ENCODE assay signal across 7 cellular contexts in genomic region chr14:75011356-75012097, GRCh38. TPM values are rescaled to one million over a fixed set of nuclear protein-coding genes. Genes with fewer than 3 reads are reported as not detected.
A peak's percentile ranks its signal among the peaks of the same experiment; 100 is the strongest.
DNase-seq lines count a peak whose midpoint lies in the region; ATAC-seq and TF ChIP-seq lines count a peak whose summit lies in the region.
"Had no signal": no experiment of that assay in that cellular context is flagged by ENCODE, and none has a peak within 500 bp of the region (broad histone marks: within the 10 kb centered on the region; RNA-seq: fewer than 3 reads in every experiment).

No MANE protein-coding gene starts in this region.

- no peak overlapping the region for H3K4me2 ChIP-seq in OCI-LY7 (ENCODE audit: low read length)

- no TSS peak for BruUV-seq in OCI-LY7 (replicated peaks; lab: Mats Ljungman, UMichigan)

- H3K27me3 ChIP-seq in left ventricle myocardium inferior (ENCODE audit: low read depth) (no peaks in the 10 kb centered on the region), upper lobe of right lung (no peaks in the 10 kb centered on the region)

- intact Hi-C loops in left ventricle myocardium inferior (cut with micrococcal nuclease) (no loop called here), upper lobe of right lung (cut with DNase I) (no loop called here), OCI-LY7 (cut with micrococcal nuclease; ENCODE audit: unreplicated experiment) (no loop called here)

- peaks cover 71% of the 10 kb centered on the region for H3K36me3 ChIP-seq in left ventricle myocardium inferior
- H3K36me3 ChIP-seq in upper lobe of right lung, result peaks cover 93% of the 10 kb centered on the region
- peaks cover 47% of the 10 kb centered on the region for H3K36me3 ChIP-seq in OCI-LY7 (ENCODE audit: insufficient read depth, low read length)

- ATAC-seq in upper lobe of right lung, result no peak

- CTCF ChIA-PET in OCI-LY7 (lab: Charles Lee; ENCODE audit: unreplicated experiment), result no interaction called here

- H3K4me3 ChIP-seq in left ventricle myocardium inferior (no peak overlapping the region), upper lobe of right lung (no peak overlapping the region), OCI-LY7 (ENCODE audit: low read depth, low read length, poor library complexity, severe bottlenecking) (no peak overlapping the region)

- H3K27ac ChIP-seq in left ventricle myocardium inferior (replicated peaks) (peak overlapping the region; percentile 78), upper lobe of right lung (no peak overlapping the region), OCI-LY7 (ENCODE audit: low read depth, low read length, poor library complexity, severe bottlenecking) (no peak overlapping the region)

- H3K9me2 ChIP-seq in OCI-LY7 (ENCODE audit: insufficient read depth, low read length), result no peaks in the 10 kb centered on the region

- POLR2A ChIA-PET in OCI-LY7 (lab: Charles Lee), result interaction anchor here (1.3 kb wide), 1 partner anchor 12 kb away, joined by 3 read pairs; no protein-coding TSS in a partner anchor

- TF ChIP-seq CTCF in left ventricle myocardium inferior (IDR thresholded peaks at IDR 0.05; ENCODE audit: borderline replicate concordance) (no peak), upper lobe of right lung (IDR thresholded peaks at IDR 0.05) (no peak), OCI-LY7 (conservative IDR thresholded peaks at IDR 0.05; ENCODE audit: low read length) (no peak)

- DNase-seq in A172 (ENCODE audit: low spot score), result peak; percentile 67
- DNase-seq in SK-MEL-5 (ENCODE audit: low read depth, low spot score), result peak; percentile 69
- DNase-seq in left ventricle myocardium inferior, result no peak
- DNase-seq in globus pallidus (ENCODE audit: low spot score), result no peak
- no peak for DNase-seq in upper lobe of right lung
- no peak for DNase-seq in OCI-LY7 (ENCODE audit: low spot score)
- DNase-seq: activated gamma-delta T cell treated with Interleukin-2 at 50 U/mL for 16 hours had no signal

- no peaks in the 10 kb centered on the region for H3K79me2 ChIP-seq in OCI-LY7 (ENCODE audit: insufficient read depth, low read depth, low read length)

- no peaks in the 10 kb centered on the region for H3K9me3 ChIP-seq in left ventricle myocardium inferior (replicated peaks)
- no peaks in the 10 kb centered on the region for H3K9me3 ChIP-seq in upper lobe of right lung
- no peaks in the 10 kb centered on the region for H3K9me3 ChIP-seq in OCI-LY7 (ENCODE audit: low read length)

- H3K4me1 ChIP-seq in left ventricle myocardium inferior, result peaks cover 36% of the 10 kb centered on the region
- no peaks in the 10 kb centered on the region for H3K4me1 ChIP-seq in upper lobe of right lung
- H3K4me1 ChIP-seq in OCI-LY7 (ENCODE audit: insufficient read depth, low read length, poor library complexity, severe bottlenecking), result no peaks in the 10 kb centered on the region

- H4K20me1 ChIP-seq in OCI-LY7 (ENCODE audit: insufficient read depth, low read length), result no peaks in the 10 kb centered on the region

- no peak overlapping the region for H2AFZ ChIP-seq in OCI-LY7 (ENCODE audit: low read length)

- in situ Hi-C loops in SK-MEL-5 (cut with HindIII; ENCODE audit: low pct_unique_long_range_greater_than_20kb, low sequenced_read_pairs), result no loop called here

RNA-seq across cellular contexts. Expression of gene EIF2B2, which starts 8.8 kb away (rescaled TPM):
- 43.5 and 63.3 TPM in 2 replicates for total RNA-seq in A172 (2014; rRNA removed; shearing (Covaris generic))
- total RNA-seq in SK-MEL-5 (2014; rRNA removed; shearing (Covaris generic)), result 54.6 and 57.3 TPM in 2 replicates
- 64.3 and 67.3 TPM in 2 replicates for polyA plus RNA-seq in SK-MEL-5 (2015; cell fraction: cytosol; rRNA removed)
- polyA plus RNA-seq in SK-MEL-5 (2015; cell fraction: nucleus; rRNA removed), result 22.3 and 54.4 TPM in 2 replicates
- total RNA-seq in left ventricle myocardium inferior, result 31.5 TPM
- total RNA-seq in upper lobe of right lung, result 34.8 TPM
- total RNA-seq in OCI-LY7 (2014; rRNA removed; shearing (Covaris generic)), result 33.5 and 42.0 TPM in 2 replicates
- total RNA-seq in OCI-LY7 (2022), result 49.8 and 53.8 TPM in 2 replicates

RNA-seq across cellular contexts. Expression of gene MLH3, which starts 39.7 kb away (rescaled TPM):
- total RNA-seq in A172 (2014; rRNA removed; shearing (Covaris generic)), result 4.9 and 7.7 TPM in 2 replicates
- 10.9 and 11.1 TPM in 2 replicates for total RNA-seq in SK-MEL-5 (2014; rRNA removed; shearing (Covaris generic))
- polyA plus RNA-seq in SK-MEL-5 (2015; cell fraction: cytosol; rRNA removed), result 5.4 and 8.8 TPM in 2 replicates
- polyA plus RNA-seq in SK-MEL-5 (2015; cell fraction: nucleus; rRNA removed), result 14.4 and 23.1 TPM in 2 replicates
- total RNA-seq in left ventricle myocardium inferior (18.2 TPM), upper lobe of right lung (33.4 TPM), OCI-LY7 (2022) (6.1 and 6.7 TPM in 2 replicates)
- 5.1 and 6.6 TPM in 2 replicates for total RNA-seq in OCI-LY7 (2014; rRNA removed; shearing (Covaris generic))

RNA-seq across cellular contexts. Expression of gene ACYP1, which starts 52.3 kb away (rescaled TPM):
- total RNA-seq in A172 (2014; rRNA removed; shearing (Covaris generic)), result 28.9 and 31.3 TPM in 2 replicates
- 17.5 and 20.1 TPM in 2 replicates for total RNA-seq in SK-MEL-5 (2014; rRNA removed; shearing (Covaris generic))
- 10.3 and 24.8 TPM in 2 replicates for polyA plus RNA-seq in SK-MEL-5 (2015; cell fraction: cytosol; rRNA removed)
- polyA plus RNA-seq in SK-MEL-5 (2015; cell fraction: nucleus; rRNA removed), result 46.8 and 60.9 TPM in 2 replicates
- 14.0 TPM for total RNA-seq in left ventricle myocardium inferior
- total RNA-seq in upper lobe of right lung, result 15.3 TPM
- total RNA-seq in OCI-LY7 (2014; rRNA removed; shearing (Covaris generic)), result 97.5 and 121 TPM in 2 replicates
- total RNA-seq in OCI-LY7 (2022), result 65.0 and 80.9 TPM in 2 replicates

RNA-seq across cellular contexts. Expression of gene PGF, which starts 56.1 kb away (rescaled TPM):
- total RNA-seq in A172 (2014; rRNA removed; shearing (Covaris generic)), result 2.2 and 8.8 TPM in 2 replicates
- total RNA-seq in SK-MEL-5 (2014; rRNA removed; shearing (Covaris generic)), result 19.3 and 22.0 TPM in 2 replicates
- polyA plus RNA-seq in SK-MEL-5 (2015; cell fraction: cytosol; rRNA removed), result 26.1 and 35.8 TPM in 2 replicates
- 7.8 and 13.2 TPM in 2 replicates for polyA plus RNA-seq in SK-MEL-5 (2015; cell fraction: nucleus; rRNA removed)
- 4.2 TPM for total RNA-seq in left ventricle myocardium inferior
- total RNA-seq in upper lobe of right lung, result 4.7 TPM
- 0.09 and 0.13 TPM in 2 replicates for total RNA-seq in OCI-LY7 (2014; rRNA removed; shearing (Covaris generic))
- total RNA-seq in OCI-LY7 (2022), result 0.19 TPM in 1 of 2 replicates, not detected in the other

RNA-seq across cellular contexts. Expression of gene ZC2HC1C, which starts 57.9 kb away (rescaled TPM):
- total RNA-seq in A172 (2014; rRNA removed; shearing (Covaris generic)), result 1.7 and 2.0 TPM in 2 replicates
- 3.9 and 4.6 TPM in 2 replicates for total RNA-seq in SK-MEL-5 (2014; rRNA removed; shearing (Covaris generic))
- polyA plus RNA-seq in SK-MEL-5 (2015; cell fraction: cytosol; rRNA removed), result 2.1 and 3.9 TPM in 2 replicates
- polyA plus RNA-seq in SK-MEL-5 (2015; cell fraction: nucleus; rRNA removed), result 3.4 and 6.1 TPM in 2 replicates
- total RNA-seq in left ventricle myocardium inferior, result 10.5 TPM
- total RNA-seq in upper lobe of right lung, result 4.5 TPM
- 3.2 and 3.4 TPM in 2 replicates for total RNA-seq in OCI-LY7 (2014; rRNA removed; shearing (Covaris generic))
- 1.2 and 3.7 TPM in 2 replicates for total RNA-seq in OCI-LY7 (2022)

Comparison
In these comparisons a context has a peak if more than half of its experiments do, and no peak if none do; other contexts are left out.
1. DNase-seq: peak in A172 (single experiment) and SK-MEL-5 (single experiment); none in left ventricle myocardium inferior (single experiment), globus pallidus (single experiment), upper lobe of right lung (single experiment) and OCI-LY7 (single experiment).